9 cellular contexts compared by ENCODE assay signal in the genomic region with DNA sequence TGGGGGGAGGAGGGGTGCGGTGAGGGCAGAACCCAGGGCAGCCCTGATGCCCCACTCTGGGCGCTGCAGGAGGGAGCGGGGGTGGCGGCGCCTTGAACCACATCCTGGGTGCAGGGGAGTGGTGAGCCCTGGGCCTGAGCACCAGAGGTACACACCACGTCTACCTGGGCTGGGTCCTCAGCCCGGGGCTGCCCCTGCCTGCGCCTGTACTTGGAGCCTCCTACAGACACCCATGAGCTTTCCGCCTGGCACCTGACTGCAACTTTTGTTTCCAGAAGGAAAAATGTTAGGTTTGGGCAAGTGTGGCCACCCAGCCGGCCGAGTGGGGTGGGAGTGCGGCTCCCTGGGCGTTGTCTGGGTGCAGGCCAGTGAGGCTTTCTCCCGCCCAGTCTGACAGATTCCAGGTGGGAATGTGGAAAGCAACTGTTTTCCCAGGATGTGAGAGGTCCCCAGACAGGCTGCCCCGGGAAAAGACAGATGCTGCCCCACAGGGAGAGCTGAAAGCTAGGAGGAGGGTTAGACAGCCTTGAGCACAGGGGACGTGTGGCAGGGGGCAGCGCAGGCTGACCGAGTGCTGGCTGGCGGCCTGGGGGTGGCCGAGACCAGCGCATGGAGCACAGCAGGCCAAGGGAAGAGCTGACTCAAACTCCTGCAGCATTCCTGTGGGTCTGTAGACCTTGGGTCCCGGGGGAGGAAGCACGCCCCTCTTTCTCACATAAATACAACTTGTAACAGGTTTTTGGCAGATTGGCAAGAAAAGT. TPM values are rescaled to one million over a fixed set of nuclear protein-coding genes. Genes with fewer than 3 reads are reported as not detected.
A peak's percentile ranks its signal among the peaks of the same experiment; 100 is the strongest.
DNase-seq lines count a peak whose midpoint lies in the region; ATAC-seq and TF ChIP-seq lines count a peak whose summit lies in the region.
"Had no signal": no experiment of that assay in that cellular context is flagged by ENCODE, and none has a peak within 500 bp of the region (broad histone marks: within the 10 kb centered on the region; RNA-seq: fewer than 3 reads in every experiment).

No MANE protein-coding gene starts in this region.

- no peaks in the 10 kb centered on the region for H3K9me3 ChIP-seq in ovary

- H3K4me1 ChIP-seq in ovary (ENCODE audit: insufficient read depth) = peaks cover 8% of the 10 kb centered on the region

- WGBS in ovary, 3 donors = 33 to 41% (median 37%) methylated on average over 23 of the region's 23 CpGs

- no peaks in the 10 kb centered on the region for H3K36me3 ChIP-seq in ovary

- TF ChIP-seq POLR2A in ovary (IDR thresholded peaks at IDR 0.05) = no peak

- TF ChIP-seq CTCF in fibroblast of mammary gland (conservative IDR thresholded peaks at IDR 0.05; ENCODE audit: control insufficient read depth, insufficient read depth, low read depth, low read length) = no peak
- no peak for TF ChIP-seq CTCF in ovary (IDR thresholded peaks at IDR 0.05)

- intact Hi-C loops in ovary (cut with DNase I) = no loop called here

- H3K27me3 ChIP-seq in ovary = no peaks in the 10 kb centered on the region

- no peak overlapping the region for H3K4me3 ChIP-seq in fibroblast of mammary gland (ENCODE audit: control insufficient read depth, low read depth, low read length)
- no peak overlapping the region for H3K4me3 ChIP-seq in ovary

- DNase-seq in EH (ENCODE audit: low read depth) (peak; percentile 82), NCI-H226 (peak; percentile 67), fibroblast of mammary gland (ENCODE audit: low read depth) (peak; percentile 92), ovary (peak; percentile 23 to 58 (median 39)), cerebellar nuclear complex (lab: John Stamatoyannopoulos, UW) (no peak)
- DNase-seq: NCI-H82 had no signal

- ATAC-seq in HG03354 (IDR thresholded peaks at IDR 0.05; ENCODE audit: poor library complexity, severe bottlenecking, unreplicated experiment) (no peak), GM19452 (IDR thresholded peaks at IDR 0.05; ENCODE audit: unreplicated experiment) (no peak)

- H3K27ac ChIP-seq in ovary = no peak overlapping the region
- H3K27ac ChIP-seq: KMS-11 had no signal

- TF ChIP-seq EP300 in ovary (IDR thresholded peaks at IDR 0.05) = no peak

RNA-seq across cellular contexts. Expression of a gene that starts 44.1 kb away (rescaled TPM):
- total RNA-seq in ovary = 10 to 100 TPM in 2 of 7 donors, 1 to 10 TPM in 5; 3.1 to 14.9 (median 6.0) TPM
- 1 to 10 TPM in 1 of 2 donors, not detected in 1; 5.1 TPM for polyA plus RNA-seq in ovary

RNA-seq across cellular contexts. Expression of a gene that starts 44.1 kb away (rescaled TPM):
- 10 to 100 TPM in 6 of 7 donors, 1 to 10 TPM in 1; 9.1 to 54.3 (median 16.7) TPM for total RNA-seq in ovary
- 1 to 10 TPM; 7.1 to 7.3 TPM for polyA plus RNA-seq in ovary

RNA-seq across cellular contexts. Expression of a gene that starts 50.0 kb away (rescaled TPM):
- 10 to 100 TPM in 1 of 7 donors, 1 to 10 TPM in 5, not detected in 1; 1.5 to 23.8 (median 2.9) TPM for total RNA-seq in ovary
- 1 to 10 TPM; 1.2 to 3.2 TPM for polyA plus RNA-seq in ovary

Comparison
In these comparisons a context has a peak if more than half of its experiments do, and no peak if none do; other contexts are left out.
1. DNase-seq: peak in EH (single experiment), NCI-H226 (single experiment), fibroblast of mammary gland (single experiment) and ovary (5 of 5); none in cerebellar nuclear complex (0 of 2).